ENCODE assay signal across 9 cellular contexts in the genomic region with DNA sequence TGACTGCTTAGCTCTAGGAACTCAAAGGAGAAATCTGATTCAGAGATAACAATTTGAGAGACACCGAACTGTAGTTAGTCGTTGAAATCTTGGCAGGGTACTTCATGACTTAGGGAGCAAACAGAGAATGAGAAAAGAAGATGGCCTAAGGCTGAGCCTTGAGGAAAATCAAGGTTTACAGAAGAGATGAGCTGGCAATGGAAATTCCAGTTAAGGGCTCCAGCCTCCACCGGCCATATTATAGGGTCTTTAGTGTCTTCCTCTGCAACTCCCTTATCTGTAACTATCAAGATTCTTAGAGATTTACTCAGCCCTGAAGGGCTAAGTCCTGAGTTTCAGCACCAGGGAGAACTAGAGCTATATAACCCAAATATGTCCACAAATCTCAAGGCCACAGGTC. TPM values are rescaled to one million over a fixed set of nuclear protein-coding genes. Genes with fewer than 3 reads are reported as not detected.
"Had no signal": no experiment of that assay in that cellular context is flagged by ENCODE, and none has a peak within 500 bp of the region (broad histone marks: within the 10 kb centered on the region; RNA-seq: fewer than 3 reads in every experiment).

No MANE protein-coding gene starts in this region.

- DNase-seq: IMR-90, KBM-7 had no signal

- ATAC-seq: HepG2, K562 had no signal

- H3K4me3 ChIP-seq: K562 had no signal

- H3K27ac ChIP-seq: HL-60 had no signal

- FAIRE-seq: HepG2, HTR-8/SVneo, K562 had no signal

RNA-seq across cellular contexts. Expression of a gene that starts 26.6 kb away (rescaled TPM):
- total RNA-seq: HepG2, HT1080, IMR-90, K562 had no signal
- polyA plus RNA-seq: HepG2, IgD-negative memory B cell, IMR-90, K562 had no signal

RNA-seq across cellular contexts. Expression of a gene that starts 34.9 kb away (rescaled TPM):
- total RNA-seq: HepG2, HT-29, HT1080, IMR-90, K562 had no signal
- polyA plus RNA-seq: HepG2, IgD-negative memory B cell, IMR-90, K562 had no signal

RNA-seq across cellular contexts. Expression of a gene that starts 58.3 kb away (rescaled TPM):
- total RNA-seq: HT1080, IMR-90 had no signal
- polyA plus RNA-seq: HepG2, IgD-negative memory B cell, IMR-90 had no signal
